In the genomic region with DNA sequence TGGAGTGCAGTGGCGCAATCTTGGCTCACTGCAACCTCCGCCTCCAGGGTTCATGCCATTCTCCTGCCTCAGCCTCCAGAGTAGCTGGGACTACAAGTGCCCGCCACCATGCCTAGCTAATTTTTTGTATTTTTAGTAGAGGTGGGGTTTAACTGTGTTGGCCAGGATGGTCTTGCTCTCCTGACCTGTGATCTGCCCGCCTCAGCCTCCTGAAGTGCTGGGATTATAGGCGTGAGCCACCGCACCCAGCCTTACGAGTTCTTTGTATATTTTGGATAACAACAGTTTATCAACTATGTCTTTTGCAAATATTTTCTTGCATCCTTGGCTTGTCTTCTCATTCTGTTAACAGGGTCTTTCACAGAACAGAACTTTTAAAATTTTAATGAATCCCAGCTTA, we compare ENCODE assay signal across 3 cellular contexts. TPM values are rescaled to one million over a fixed set of nuclear protein-coding genes. Genes with fewer than 3 reads are reported as not detected.
"Had no signal": no experiment of that assay in that cellular context is flagged by ENCODE, and none has a peak within 500 bp of the region (broad histone marks: within the 10 kb centered on the region; RNA-seq: fewer than 3 reads in every experiment).

No MANE protein-coding gene starts in this region.

RNA-seq across cellular contexts. Expression of a gene that starts 43.2 kb away (rescaled TPM):
- total RNA-seq: LHCN-M2, MCF 10A, NCI-H460 had no signal
